In the genomic region with DNA sequence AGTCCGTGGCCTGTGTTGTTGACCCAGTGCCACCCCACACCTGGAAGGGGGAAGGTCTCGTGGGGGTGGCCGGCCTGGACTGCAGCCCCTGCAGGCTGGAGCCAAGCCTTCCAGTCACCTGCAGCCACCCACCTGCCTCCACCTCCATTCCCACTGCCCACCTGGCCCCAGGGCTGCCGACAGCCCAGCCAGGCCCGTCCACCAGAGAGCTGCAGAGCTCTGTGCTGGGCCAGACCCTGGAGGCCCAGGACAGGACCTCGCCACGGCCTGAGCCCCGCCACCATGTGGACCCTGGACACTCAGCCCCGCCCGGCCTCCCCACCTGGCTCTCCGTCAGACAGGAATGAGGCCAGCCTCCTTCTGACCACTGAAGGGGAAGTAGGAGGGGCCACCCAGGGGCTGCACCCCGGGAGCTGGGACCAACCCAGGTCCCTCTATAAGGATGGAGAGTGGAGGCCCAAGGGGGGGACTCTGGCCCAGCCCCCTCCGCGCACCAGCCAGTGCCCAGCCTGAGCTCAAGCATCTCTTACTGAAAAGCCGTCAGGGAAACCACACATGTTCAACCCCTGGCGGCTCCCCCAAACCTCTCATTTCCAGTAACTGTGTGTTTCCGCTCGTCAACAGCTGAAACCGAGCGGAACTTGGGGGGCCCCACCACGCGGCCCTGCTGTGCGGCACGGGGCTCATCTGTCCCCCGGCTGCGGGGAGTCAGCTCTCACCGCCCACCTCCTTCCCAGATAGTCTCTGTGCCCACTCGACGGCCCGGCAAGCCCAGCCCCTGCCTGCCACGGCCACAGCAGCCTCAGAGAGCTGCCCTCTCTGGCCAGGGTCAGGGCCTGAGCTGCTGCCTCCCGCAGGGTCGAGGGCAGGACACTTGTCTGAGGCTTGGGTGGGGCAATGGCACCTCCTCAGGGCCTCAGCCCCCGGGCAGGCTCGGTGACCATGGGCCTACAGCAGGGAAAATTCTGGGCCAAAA, we compare ENCODE assay signal across 8 cellular contexts. TPM values are rescaled to one million over a fixed set of nuclear protein-coding genes. Genes with fewer than 3 reads are reported as not detected.
DNase-seq lines count a peak whose midpoint lies in the region; ATAC-seq and TF ChIP-seq lines count a peak whose summit lies in the region.

No MANE protein-coding gene starts in this region.

- no peak for TF ChIP-seq POLR2A in uterus (IDR thresholded peaks at IDR 0.05)

- peak overlapping the region; percentile 45 for H3K4me3 ChIP-seq in left ventricle myocardium inferior
- H3K4me3 ChIP-seq in uterus, result no peak overlapping the region

- TF ChIP-seq CTCF in left ventricle myocardium inferior (IDR thresholded peaks at IDR 0.05; ENCODE audit: borderline replicate concordance) (no peak), uterus (IDR thresholded peaks at IDR 0.05) (no peak)

- H3K9me3 ChIP-seq in left ventricle myocardium inferior (replicated peaks) (no peaks in the 10 kb centered on the region), uterus (no peaks in the 10 kb centered on the region)

- peaks cover 44% of the 10 kb centered on the region for H3K4me1 Mint-ChIP-seq in activated naive CD8-positive, alpha-beta T cell (ENCODE audit: low read depth)

- H3K36me3 ChIP-seq in left ventricle myocardium inferior (peaks cover 12% of the 10 kb centered on the region), uterus (no peaks in the 10 kb centered on the region)

- peak overlapping the region; percentile 75 for H3K4me3 Mint-ChIP-seq in activated naive CD8-positive, alpha-beta T cell

- H3K27ac Mint-ChIP-seq in activated naive CD8-positive, alpha-beta T cell, result peak overlapping the region; percentile 86

- DNase-seq in left ventricle myocardium inferior (no peak), Right ventricle myocardium inferior (ENCODE audit: missing footprints) (no peak), posterior vena cava (ENCODE audit: low spot score) (peak; percentile 88), SKM-1 (lab: John Stamatoyannopoulos, UW; ENCODE audit: unreplicated experiment) (no peak), uterus (no peak)

- peaks cover 93% of the 10 kb centered on the region for H3K4me1 ChIP-seq in left ventricle myocardium inferior
- peaks cover 0 to 32% of the 10 kb centered on the region in 2 donors for H3K4me1 ChIP-seq in uterus

- H3K9me3 Mint-ChIP-seq in activated naive CD8-positive, alpha-beta T cell (ENCODE audit: low read depth), result no peaks in the 10 kb centered on the region

- intact Hi-C loops in left ventricle myocardium inferior (cut with micrococcal nuclease) (no loop called here), Right ventricle myocardium inferior (cut with DNase I) (loop anchor here (5.0 kb wide), 1 partner anchor 41 kb away; no protein-coding TSS in a partner anchor), posterior vena cava (cut with DNase I) (no loop called here), uterus (cut with DNase I; ENCODE audit: low total_unique reads) (no loop called here)

- no peaks in the 10 kb centered on the region for H3K36me3 Mint-ChIP-seq in activated naive CD8-positive, alpha-beta T cell

- no peaks in the 10 kb centered on the region for H3K27me3 ChIP-seq in left ventricle myocardium inferior (ENCODE audit: low read depth)
- H3K27me3 ChIP-seq in uterus, result no peaks in the 10 kb centered on the region

- H3K27ac ChIP-seq in left ventricle myocardium inferior (replicated peaks) (peak overlapping the region; percentile 79), uterus (peak overlapping the region in 1 of 2 donors; percentile 12)

- no peaks in the 10 kb centered on the region for H3K27me3 Mint-ChIP-seq in activated naive CD8-positive, alpha-beta T cell

- no peak for ATAC-seq in Right ventricle myocardium inferior
- no peak for ATAC-seq in HG02759 (IDR thresholded peaks at IDR 0.05; ENCODE audit: unreplicated experiment)
- ATAC-seq in GM18870 (IDR thresholded peaks at IDR 0.05; ENCODE audit: unreplicated experiment), result no peak

RNA-seq across cellular contexts. Expression of gene NOTCH1, which starts 12.8 kb away (rescaled TPM):
- total RNA-seq in left ventricle myocardium inferior, result 17.6 TPM
- total RNA-seq in Right ventricle myocardium inferior, result 18.7 TPM
- total RNA-seq in posterior vena cava, result 10 to 100 TPM; 35.5 to 40.4 TPM
- 100 to 1,000 TPM in 1 of 4 donors, 10 to 100 TPM in 3; 19.7 to 109 (median 35.6) TPM for total RNA-seq in uterus

RNA-seq across cellular contexts. Expression of gene SEC16A, which starts 50.2 kb away (rescaled TPM):
- total RNA-seq in left ventricle myocardium inferior (23.4 TPM), Right ventricle myocardium inferior (22.3 TPM), posterior vena cava (10 to 100 TPM; 42.2 to 47.9 TPM), uterus (10 to 100 TPM; 18.8 to 73.2 (median 35.1) TPM)
